ENCODE assay signal across 8 cellular contexts in the genomic region with DNA sequence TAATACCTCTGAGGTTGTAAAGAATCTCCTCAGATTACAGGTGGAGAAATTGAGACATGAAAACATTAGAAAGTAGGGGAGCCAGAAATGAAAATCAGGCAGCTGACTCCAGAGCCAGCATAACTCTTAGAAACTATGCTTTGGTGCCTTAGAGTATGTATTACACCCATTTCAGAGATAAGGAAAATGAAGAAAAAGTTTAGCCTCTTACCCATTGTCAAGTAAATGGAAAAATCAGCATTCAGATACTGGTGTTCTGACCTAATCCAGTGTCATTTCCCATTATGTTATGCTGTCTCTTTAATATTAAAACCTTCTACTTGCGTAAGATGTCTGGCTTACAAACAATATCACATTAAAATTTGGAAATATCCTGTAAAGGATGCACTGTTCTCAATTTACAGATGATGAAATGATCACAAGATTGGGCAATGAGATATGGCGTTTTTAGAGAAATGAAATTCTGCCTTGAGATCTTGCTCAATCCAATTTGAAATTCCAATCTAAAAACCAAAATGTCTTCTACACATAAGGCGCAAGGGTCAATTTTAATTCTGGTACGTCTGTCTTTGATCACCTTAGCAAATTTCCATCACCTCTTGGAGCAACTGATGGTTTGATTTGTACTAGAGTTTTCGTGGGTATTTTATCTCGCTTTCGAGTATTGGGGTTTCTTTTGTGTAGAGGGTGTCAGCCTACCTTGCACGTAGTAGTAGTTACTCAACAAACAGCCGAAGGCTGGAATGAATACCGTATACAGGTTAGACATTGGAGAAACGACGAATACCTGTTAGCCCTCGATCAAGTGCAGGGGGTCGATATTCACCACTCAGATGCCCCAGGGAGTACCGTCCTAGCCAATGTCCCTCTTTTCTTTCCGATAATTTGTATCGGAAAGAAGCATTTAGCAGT. TPM values are rescaled to one million over a fixed set of nuclear protein-coding genes. Genes with fewer than 3 reads are reported as not detected.
DNase-seq lines count a peak whose midpoint lies in the region; ATAC-seq, FAIRE-seq and TF ChIP-seq lines count a peak whose summit lies in the region.

No MANE protein-coding gene starts in this region.

- H3K9me3 ChIP-seq in CD4-positive, CD25-positive, alpha-beta regulatory T cell (ENCODE audit: control insufficient read depth in 2 of 2, low read length in 2 of 2): peaks cover 3 to 4% of the 10 kb centered on the region in 2 experiments
- H3K9me3 ChIP-seq in KOPT-K1 (ENCODE audit: insufficient read depth, low read length, poor library complexity, severe bottlenecking) (peaks cover 10% of the 10 kb centered on the region), ascending aorta (peaks cover 0 to 8% of the 10 kb centered on the region in 2 donors)

- peak overlapping the region; percentile 98 to 99 (median 98) for H3K4me3 Mint-ChIP-seq in CD4-positive, CD25-positive, alpha-beta regulatory T cell
- peak overlapping the region; percentile 94 for H3K4me3 Mint-ChIP-seq in stimulated activated naive CD8-positive, alpha-beta T cell treated with anti-CD3 and anti-CD28 coated beads, Interleukin-15, Interleukin-2, amounts not matched to agents 100 ng/mL and 50 ng/mL, for 24 hours

- peak overlapping the region; percentile 94 for H3K27ac ChIP-seq in CD4-positive, CD25-positive, alpha-beta regulatory T cell (ENCODE audit: insufficient read depth, low read length, poor library complexity, severe bottlenecking)
- peak overlapping the region; percentile 95 for H3K27ac ChIP-seq in KOPT-K1 (ENCODE audit: low read depth, low read length, poor library complexity, severe bottlenecking)
- H3K27ac ChIP-seq in ascending aorta: peak overlapping the region; percentile 100

- no peaks in the 10 kb centered on the region for H3K27me3 Mint-ChIP-seq in CD4-positive, CD25-positive, alpha-beta regulatory T cell
- H3K27me3 Mint-ChIP-seq in stimulated activated naive CD8-positive, alpha-beta T cell treated with anti-CD3 and anti-CD28 coated beads, Interleukin-15, Interleukin-2, amounts not matched to agents 100 ng/mL and 50 ng/mL, for 24 hours: no peaks in the 10 kb centered on the region

- peaks cover 11% of the 10 kb centered on the region for H3K36me3 Mint-ChIP-seq in CD4-positive, CD25-positive, alpha-beta regulatory T cell
- peaks cover 11% of the 10 kb centered on the region for H3K36me3 Mint-ChIP-seq in stimulated activated naive CD8-positive, alpha-beta T cell treated with anti-CD3 and anti-CD28 coated beads, Interleukin-15, Interleukin-2, amounts not matched to agents 100 ng/mL and 50 ng/mL, for 24 hours (ENCODE audit: low read depth)

- FAIRE-seq in urothelium cell line (lab: Jason Lieb, UNC): no peak

- TF ChIP-seq CTCF in ascending aorta (IDR thresholded peaks at IDR 0.05): no peak

- H3K4me1 Mint-ChIP-seq in CD4-positive, CD25-positive, alpha-beta regulatory T cell: peaks cover 20 to 70% (median 52%) of the 10 kb centered on the region in 4 donors
- peaks cover 60% of the 10 kb centered on the region for H3K4me1 Mint-ChIP-seq in stimulated activated naive CD8-positive, alpha-beta T cell treated with anti-CD3 and anti-CD28 coated beads, Interleukin-15, Interleukin-2, amounts not matched to agents 100 ng/mL and 50 ng/mL, for 24 hours (ENCODE audit: low read depth)

- H3K27me3 ChIP-seq in CD4-positive, CD25-positive, alpha-beta regulatory T cell (ENCODE audit: control insufficient read depth, insufficient read depth, low read length): no peaks in the 10 kb centered on the region
- H3K27me3 ChIP-seq in ascending aorta: no peaks in the 10 kb centered on the region

- peaks cover 0 to 5% (median 4%) of the 10 kb centered on the region in 7 donors for H3K9me3 Mint-ChIP-seq in CD4-positive, CD25-positive, alpha-beta regulatory T cell
- H3K9me3 Mint-ChIP-seq in stimulated activated naive CD8-positive, alpha-beta T cell treated with anti-CD3 and anti-CD28 coated beads, Interleukin-15, Interleukin-2, amounts not matched to agents 100 ng/mL and 50 ng/mL, for 24 hours: peaks cover 5% of the 10 kb centered on the region

- intact Hi-C loops in ascending aorta (cut with DNase I): loop anchor here (5.0 to 10.0 kb wide), 2 partner anchors 105 to 823 kb away; a partner anchor contains a TSS

- H3K27ac Mint-ChIP-seq in CD4-positive, CD25-positive, alpha-beta regulatory T cell: peak overlapping the region; percentile 76 to 99 (median 98)
- peak overlapping the region; percentile 95 for H3K27ac Mint-ChIP-seq in stimulated activated naive CD8-positive, alpha-beta T cell treated with anti-CD3 and anti-CD28 coated beads, Interleukin-15, Interleukin-2, amounts not matched to agents 100 ng/mL and 50 ng/mL, for 24 hours

- no peak for DNase-seq in CD4-positive, CD25-positive, alpha-beta regulatory T cell
- DNase-seq in ascending aorta (ENCODE audit: low spot score in 2 of 2) (peak in 1 of 2 donors; percentile 61), inferior parietal cortex (ENCODE audit: extremely low spot score) (peak; percentile 39), NCI-H2171 treated with DMSO at 0.1 percent for 48 hours (lab: John Stamatoyannopoulos, UW) (no peak), urothelium cell line (ENCODE audit: low spot score) (no peak), germinal center (ENCODE audit: low spot score) (no peak)

- H3K36me3 ChIP-seq in CD4-positive, CD25-positive, alpha-beta regulatory T cell (ENCODE audit: control insufficient read depth, insufficient read depth, low read length): peaks cover 2% of the 10 kb centered on the region
- 0 out of 2 replicates have a peak, but pooled peaks cover 8% of the 10 kb centered on the region for H3K36me3 ChIP-seq in KOPT-K1 (ENCODE audit: insufficient read depth, low read length)
- peaks cover 4% of the 10 kb centered on the region in 2 donors for H3K36me3 ChIP-seq in ascending aorta

- H3K4me3 ChIP-seq in CD4-positive, CD25-positive, alpha-beta regulatory T cell (ENCODE audit: low read depth, low read length): peak overlapping the region; percentile 93
- peak overlapping the region; percentile 88 to 95 for H3K4me3 ChIP-seq in ascending aorta

- peaks cover 38% of the 10 kb centered on the region for H3K4me1 ChIP-seq in CD4-positive, CD25-positive, alpha-beta regulatory T cell (ENCODE audit: control insufficient read depth, insufficient read depth, low read length, poor library complexity, severe bottlenecking)
- H3K4me1 ChIP-seq in ascending aorta: peaks cover 0 to 32% of the 10 kb centered on the region in 2 donors

- no peak for ATAC-seq in CD4-positive, CD25-positive, alpha-beta regulatory T cell (ENCODE audit: low read depth in 2 of 2)

RNA-seq across cellular contexts. Expression of a gene that starts 0.9 kb away (rescaled TPM):
- total RNA-seq in CD4-positive, CD25-positive, alpha-beta regulatory T cell: 0.37 TPM
- 1 to 10 TPM in 1 of 4 donors, under 1 TPM in 3; 0.70 to 1.2 (median 0.97) TPM for polyA plus RNA-seq in CD4-positive, CD25-positive, alpha-beta regulatory T cell
- total RNA-seq in ascending aorta: not detected

RNA-seq across cellular contexts. Expression of a gene that starts 1.0 kb away (rescaled TPM):
- total RNA-seq in CD4-positive, CD25-positive, alpha-beta regulatory T cell: 27.0 TPM
- polyA plus RNA-seq in CD4-positive, CD25-positive, alpha-beta regulatory T cell: 10 to 100 TPM; 60.4 to 65.9 (median 62.2) TPM
- total RNA-seq in ascending aorta: 15.3 TPM
